9 cellular contexts compared by ENCODE assay signal in genomic region chr12:57632898-57633825, GRCh38. TPM values are rescaled to one million over a fixed set of nuclear protein-coding genes. Genes with fewer than 3 reads are reported as not detected.
A peak's percentile ranks its signal among the peaks of the same experiment; 100 is the strongest.
DNase-seq lines count a peak whose midpoint lies in the region; ATAC-seq and TF ChIP-seq lines count a peak whose summit lies in the region.
"Had no signal": no experiment of that assay in that cellular context is flagged by ENCODE, and none has a peak within 500 bp of the region (broad histone marks: within the 10 kb centered on the region; RNA-seq: fewer than 3 reads in every experiment).

TSS of gene B4GALNT1 (minus strand) at chr12:57633201. CDS start at chr12:57632132, 1,069 bp downstream.

- H3K9me3 ChIP-seq in DOHH2 (ENCODE audit: control insufficient read depth, insufficient read depth, low read length) (no peaks in the 10 kb centered on the region), heart left ventricle (no peaks in the 10 kb centered on the region), trophoblast cell (ENCODE audit: insufficient read depth, low read depth, low read length) (peaks cover 16% of the 10 kb centered on the region)

- H4K8ac ChIP-seq in trophoblast cell (ENCODE audit: low read depth, low read length), result no peak within 1 kb of the TSS

- 3 to 13% (median 4%) methylated on average over 13 to 63 of the region's 63 CpGs for WGBS in heart left ventricle, 4 donors
- WGBS in trophoblast cell (ENCODE audit: extremely low coverage, insufficient coverage, insufficient read length), result 100% methylated on average over 1 of the region's 63 CpGs

- no peak for TF ChIP-seq POLR2A in heart left ventricle (IDR thresholded peaks at IDR 0.05)

- no peak within 1 kb of the TSS for H3K23ac ChIP-seq in trophoblast cell (ENCODE audit: low read length)

- no peak within 1 kb of the TSS for H3K27ac Mint-ChIP-seq in activated naive CD8-positive, alpha-beta T cell treated with anti-CD3 and anti-CD28 coated beads for 36 hours

- peak within 1 kb of the TSS; percentile 68 for H3K18ac ChIP-seq in trophoblast cell (ENCODE audit: low read length)

- H3K4ac ChIP-seq in trophoblast cell (ENCODE audit: low read depth, low read length), result no peak within 1 kb of the TSS

- H4K91ac ChIP-seq in trophoblast cell (ENCODE audit: low read depth, low read length), result no peak within 1 kb of the TSS

- peak within 1 kb of the TSS; percentile 64 for H3K4me3 ChIP-seq in DOHH2 (ENCODE audit: low read length)
- H3K4me3 ChIP-seq in heart left ventricle, result peak within 1 kb of the TSS; percentile 46 to 71 (median 64)
- H3K4me3 ChIP-seq in trophoblast cell (ENCODE audit: low read depth, low read length), result peak within 1 kb of the TSS; percentile 17

- H2AFZ ChIP-seq in trophoblast cell (ENCODE audit: insufficient read depth, low read length, poor library complexity), result peak within 1 kb of the TSS; percentile 23

- H3K14ac ChIP-seq in trophoblast cell (ENCODE audit: low read length), result no peak within 1 kb of the TSS

- H3K36me3 Mint-ChIP-seq in activated naive CD8-positive, alpha-beta T cell treated with anti-CD3 and anti-CD28 coated beads for 36 hours, result no peaks in the 10 kb centered on the region

- 0 out of 2 replicates have a peak, but pooled peaks cover 2% of the 10 kb centered on the region for H3F3A ChIP-seq in DOHH2 (ENCODE audit: control insufficient read depth, insufficient read depth)

- H2BK120ac ChIP-seq in trophoblast cell (ENCODE audit: insufficient read depth, low read length, poor library complexity), result no peak within 1 kb of the TSS

- H3K9me2 ChIP-seq in DOHH2 (replicated peaks; ENCODE audit: control insufficient read depth, low read length), result no peaks in the 10 kb centered on the region

- H3K36me3 ChIP-seq in DOHH2 (ENCODE audit: control insufficient read depth, low read length) (no peaks in the 10 kb centered on the region), heart left ventricle (no peaks in the 10 kb centered on the region), trophoblast cell (ENCODE audit: control insufficient read depth in 1 of 2, insufficient read depth in 2 of 2, low read length in 2 of 2) (no peaks in the 10 kb centered on the region)

- H3K27me3 ChIP-seq in DOHH2 (ENCODE audit: control insufficient read depth, low read length) (peaks cover 60% of the 10 kb centered on the region), heart left ventricle (peaks cover 0 to 73% (median 25%) of the 10 kb centered on the region in 9 donors), trophoblast cell (ENCODE audit: insufficient read depth, low read length) (peaks cover 47% of the 10 kb centered on the region)

- H3K79me2 ChIP-seq in DOHH2 (ENCODE audit: control insufficient read depth, low read length), result no peaks in the 10 kb centered on the region
- peaks cover 2% of the 10 kb centered on the region for H3K79me2 ChIP-seq in trophoblast cell (ENCODE audit: control insufficient read depth, insufficient read depth, low read length, poor library complexity)

- H3K27me3 Mint-ChIP-seq in activated naive CD8-positive, alpha-beta T cell treated with anti-CD3 and anti-CD28 coated beads for 36 hours, result peaks cover 64% of the 10 kb centered on the region

- H4K20me1 ChIP-seq in DOHH2 (ENCODE audit: control insufficient read depth, insufficient read depth, low read depth, low read length), result no peaks in the 10 kb centered on the region

- H3K27ac ChIP-seq in DOHH2 (ENCODE audit: low read depth, low read length) (no peak within 1 kb of the TSS), heart left ventricle (peak within 1 kb of the TSS in 4 of 12 donors; percentile 17 to 57 (median 44)), trophoblast cell (ENCODE audit: low read depth, low read length) (no peak within 1 kb of the TSS)
- H3K27ac ChIP-seq: epithelial cell of prostate had no signal

- peaks cover 7% of the 10 kb centered on the region for H3K4me1 Mint-ChIP-seq in activated naive CD8-positive, alpha-beta T cell treated with anti-CD3 and anti-CD28 coated beads for 36 hours

- in situ Hi-C loops in SK-MEL-5 (cut with HindIII; ENCODE audit: low pct_unique_long_range_greater_than_20kb, low sequenced_read_pairs), result no loop called here

- H3K4me1 ChIP-seq in DOHH2 (ENCODE audit: control insufficient read depth, low read length), result peaks cover 13% of the 10 kb centered on the region
- H3K4me1 ChIP-seq in heart left ventricle, result peaks cover 0 to 23% (median 11%) of the 10 kb centered on the region in 12 donors
- no peaks in the 10 kb centered on the region for H3K4me1 ChIP-seq in trophoblast cell (ENCODE audit: control insufficient read depth in 1 of 2, insufficient read depth in 2 of 2, low read length in 2 of 2)

- peak within 1 kb of the TSS; percentile 68 for H3K4me3 Mint-ChIP-seq in activated naive CD8-positive, alpha-beta T cell treated with anti-CD3 and anti-CD28 coated beads for 36 hours

- no peaks in the 10 kb centered on the region for H3K9me3 Mint-ChIP-seq in activated naive CD8-positive, alpha-beta T cell treated with anti-CD3 and anti-CD28 coated beads for 36 hours

- no peak within 1 kb of the TSS for H2BK5ac ChIP-seq in trophoblast cell (ENCODE audit: low read depth, low read length, poor library complexity)

- no peak within 1 kb of the TSS for H2BK12ac ChIP-seq in trophoblast cell (ENCODE audit: low read length)

- peak within 1 kb of the TSS; percentile 78 for H3K4me2 ChIP-seq in DOHH2 (ENCODE audit: low read length)
- peak within 1 kb of the TSS; percentile 84 for H3K4me2 ChIP-seq in trophoblast cell (ENCODE audit: low read length)

- no peak within 1 kb of the TSS for H2AK5ac ChIP-seq in trophoblast cell (ENCODE audit: low read length)

- DNase-seq in M059J (ENCODE audit: low read depth) (peak; percentile 59), SK-MEL-5 (ENCODE audit: low read depth, low spot score) (peak; percentile 67), heart left ventricle (peak in 4 of 5 donors; percentile 46 to 79 (median 66)), trophoblast cell (peak; percentile 42 to 80)
- DNase-seq in activated naive CD8-positive, alpha-beta T cell treated with anti-CD3 and anti-CD28 coated beads for 36 hours, result peak; percentile 79

- ATAC-seq in GM21723 (IDR thresholded peaks at IDR 0.05; ENCODE audit: unreplicated experiment) (peak; percentile 81), heart left ventricle (peak in 3 of 4 donors; percentile 84 to 94 (median 84)), HG02938 (IDR thresholded peaks at IDR 0.05; ENCODE audit: unreplicated experiment) (no peak)

- no peaks in the 10 kb centered on the region for H3K79me1 ChIP-seq in trophoblast cell (ENCODE audit: low read length)

- H3K9ac ChIP-seq in trophoblast cell (ENCODE audit: low read length), result no peak within 1 kb of the TSS

- TF ChIP-seq CTCF in DOHH2 (IDR thresholded peaks at IDR 0.05; ENCODE audit: low read depth, low read length, poor library complexity, severe bottlenecking), result peak; percentile 89
- TF ChIP-seq CTCF in heart left ventricle (IDR thresholded peaks at IDR 0.05), result peak; percentile 77 to 94 (median 88)

- intact Hi-C loops in heart left ventricle (cut with DNase I), result loop anchor here in 3 of 10 donors (2.0 to 10.0 kb wide), 2 partner anchors 50 to 102 kb away; partner anchors contain the start of gene AGAP2 (in 1 of the 3)

- H4K12ac ChIP-seq in trophoblast cell (ENCODE audit: low read depth, low read length), result no peak within 1 kb of the TSS

RNA-seq across cellular contexts. Expression of gene B4GALNT1, which starts in this region (rescaled TPM):
- total RNA-seq in M059J (2014; rRNA removed; shearing (Covaris generic)), result 21.6 and 43.3 TPM in 2 replicates
- total RNA-seq in SK-MEL-5 (2014; rRNA removed; shearing (Covaris generic)), result 8.3 and 11.2 TPM in 2 replicates
- polyA plus RNA-seq in SK-MEL-5 (2015; cell fraction: cytosol; rRNA removed), result 29.5 and 34.1 TPM in 2 replicates
- 56.8 and 57.1 TPM in 2 replicates for polyA plus RNA-seq in SK-MEL-5 (2015; cell fraction: nucleus; rRNA removed)
- total RNA-seq in activated naive CD8-positive, alpha-beta T cell treated with anti-CD3 and anti-CD28 coated beads for 36 hours, result 1 to 10 TPM; 1.5 TPM
- 1 to 10 TPM; 1.9 to 8.8 (median 5.9) TPM for total RNA-seq in heart left ventricle
- polyA plus RNA-seq in heart left ventricle, result 1 to 10 TPM; 2.6 to 5.1 TPM
- polyA plus RNA-seq in trophoblast cell (2013), result 0.21 and 0.33 TPM in 2 replicates
